ENCODE assay signal across 13 cellular contexts in the genomic region with DNA sequence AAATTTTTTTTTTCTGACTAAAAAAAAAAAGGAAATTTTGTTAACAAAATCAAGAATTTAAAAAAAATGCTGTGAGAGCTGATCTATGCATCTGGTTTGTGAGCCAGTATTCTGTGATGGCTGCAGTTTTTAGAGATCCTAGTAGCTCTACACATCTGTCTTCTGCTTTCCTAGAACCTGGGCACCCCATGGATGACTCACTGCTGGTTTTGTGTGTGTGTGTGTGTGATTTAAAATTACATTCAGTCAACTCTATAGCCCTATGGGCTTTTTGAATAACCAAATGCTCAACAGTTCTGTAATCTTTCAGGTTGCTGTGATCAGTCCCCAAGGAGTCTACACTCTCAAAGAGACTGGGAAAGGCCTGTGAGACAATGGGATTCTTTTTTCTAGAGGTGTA. TPM values are rescaled to one million over a fixed set of nuclear protein-coding genes. Genes with fewer than 3 reads are reported as not detected.
A peak's percentile ranks its signal among the peaks of the same experiment; 100 is the strongest.
DNase-seq lines count a peak whose midpoint lies in the region; ATAC-seq and TF ChIP-seq lines count a peak whose summit lies in the region.
"Had no signal": no experiment of that assay in that cellular context is flagged by ENCODE, and none has a peak within 500 bp of the region (broad histone marks: within the 10 kb centered on the region; RNA-seq: fewer than 3 reads in every experiment).

No MANE protein-coding gene starts in this region.

- no peak overlapping the region for H3K27ac ChIP-seq in CD8-positive, alpha-beta T cell (ENCODE audit: low read depth, low read length)
- no peak overlapping the region for H3K27ac ChIP-seq in brain microvascular endothelial cell
- H3K27ac ChIP-seq: BLaER1 treated with 17β-estradiol and CSF1 and Interleukin-3, amounts not matched to agents 10 nM and 100 nM; left lung had no signal

- no peaks in the 10 kb centered on the region for H3K9me3 Mint-ChIP-seq in CD8-positive, alpha-beta T cell
- no peaks in the 10 kb centered on the region for H3K9me3 Mint-ChIP-seq in osteocyte (ENCODE audit: unreplicated experiment)

- no peak for DNase-seq in CD8-positive, alpha-beta T cell
- DNase-seq in MV-4-11 (lab: John Stamatoyannopoulos, UW) (peak; percentile 41), osteocyte (ENCODE audit: extremely low spot score, unreplicated experiment) (peak; percentile 7), Kasumi-1 (lab: John Stamatoyannopoulos, UW) (no peak), brain microvascular endothelial cell (no peak), DMS153 treated with DMSO at 0.1 percent for 48 hours (lab: John Stamatoyannopoulos, UW; ENCODE audit: unreplicated experiment) (no peak)
- peak; percentile 55 for DNase-seq in activated naive CD4-positive, alpha-beta T cell treated with anti-CD3 and anti-CD28 coated beads, Interleukin-2, amount 50 U/mL, for 16 hours
- DNase-seq: amygdala; effector CD4-positive, alpha-beta T cell; left lung had no signal

- H3K27ac Mint-ChIP-seq in CD8-positive, alpha-beta T cell: peak overlapping the region; percentile 98
- no peak overlapping the region for H3K27ac Mint-ChIP-seq in osteocyte (ENCODE audit: unreplicated experiment)

- in situ Hi-C loops in brain microvascular endothelial cell (cut with HindIII; ENCODE audit: low pct_ligation_motif_present, low sequenced_read_pairs): no loop called here

- no peaks in the 10 kb centered on the region for H3K27me3 ChIP-seq in CD8-positive, alpha-beta T cell (ENCODE audit: insufficient read depth, low read length)
- H3K27me3 ChIP-seq in brain microvascular endothelial cell (replicated peaks): no peaks in the 10 kb centered on the region
- H3K27me3 ChIP-seq: left lung had no signal

- no peak overlapping the region for H3K4me3 ChIP-seq in CD8-positive, alpha-beta T cell (ENCODE audit: low read depth, low read length)
- no peak overlapping the region for H3K4me3 ChIP-seq in brain microvascular endothelial cell (ENCODE audit: low read depth, low read length)
- H3K4me3 ChIP-seq: BLaER1 treated with 17β-estradiol and CSF1 and Interleukin-3, amounts not matched to agents 10 nM and 100 nM; left lung; skin epidermis had no signal

- ATAC-seq in CD8-positive, alpha-beta T cell: no peak
- no peak for ATAC-seq in GM19452 (IDR thresholded peaks at IDR 0.05; ENCODE audit: unreplicated experiment)
- ATAC-seq: left lung had no signal

- H3K4me3 Mint-ChIP-seq in CD8-positive, alpha-beta T cell: peak overlapping the region; percentile 94
- H3K4me3 Mint-ChIP-seq in osteocyte (ENCODE audit: unreplicated experiment): no peak overlapping the region

- H3K36me3 ChIP-seq in CD8-positive, alpha-beta T cell (ENCODE audit: insufficient read depth, low read length): no peaks in the 10 kb centered on the region
- H3K36me3 ChIP-seq in brain microvascular endothelial cell (replicated peaks): peaks cover 6% of the 10 kb centered on the region
- H3K36me3 ChIP-seq: BLaER1 treated with 17β-estradiol and CSF1 and Interleukin-3, amounts not matched to agents 10 nM and 100 nM had no signal

- CTCF ChIA-PET in CD8-positive, alpha-beta T cell (lab: Charles Lee): interaction anchor here (1.1 to 1.5 kb wide), 2 partner anchors 20 to 226 kb away, joined by 3 read pairs; no protein-coding TSS in a partner anchor

- TF ChIP-seq CTCF in CD8-positive, alpha-beta T cell (IDR thresholded peaks at IDR 0.05): no peak
- TF ChIP-seq CTCF in osteocyte (IDR thresholded peaks at IDR 0.05): no peak
- TF ChIP-seq CTCF in brain microvascular endothelial cell (IDR thresholded peaks at IDR 0.05; ENCODE audit: low read depth, low read length, missing control alignments): no peak

- POLR2A ChIA-PET in CD8-positive, alpha-beta T cell (lab: Charles Lee): interaction anchor here (0.6 to 2.3 kb wide), 5 partner anchors 8 to 52 kb away, joined by 3 to 8 read pairs (median 4); a partner anchor contains a TSS

- intact Hi-C loops in CD8-positive, alpha-beta T cell (cut with DNase I, micrococcal nuclease): loop anchor here in 1 of 2 experiments (5.0 kb wide), 1 partner anchor 232 kb away; no protein-coding TSS in a partner anchor

- peaks cover 74% of the 10 kb centered on the region for H3K4me1 Mint-ChIP-seq in CD8-positive, alpha-beta T cell (ENCODE audit: low read depth)
- peaks cover 24% of the 10 kb centered on the region for H3K4me1 Mint-ChIP-seq in osteocyte (ENCODE audit: unreplicated experiment)

- H3K4me1 ChIP-seq in CD8-positive, alpha-beta T cell (ENCODE audit: insufficient read depth, low read length): peaks cover 58% of the 10 kb centered on the region

- H3K9me3 ChIP-seq in CD8-positive, alpha-beta T cell (ENCODE audit: low read length): no peaks in the 10 kb centered on the region
- H3K9me3 ChIP-seq: left lung had no signal

- peaks cover 73% of the 10 kb centered on the region for H3K36me3 Mint-ChIP-seq in CD8-positive, alpha-beta T cell
- peaks cover 14% of the 10 kb centered on the region for H3K36me3 Mint-ChIP-seq in osteocyte (ENCODE audit: unreplicated experiment)

- H3K27me3 Mint-ChIP-seq in CD8-positive, alpha-beta T cell (ENCODE audit: low read depth): no peaks in the 10 kb centered on the region
- H3K27me3 Mint-ChIP-seq in osteocyte (ENCODE audit: unreplicated experiment): no peaks in the 10 kb centered on the region

RNA-seq across cellular contexts. Expression of a gene that starts 2.5 kb away (rescaled TPM):
- 10 to 100 TPM; 38.5 to 58.2 TPM for total RNA-seq in CD8-positive, alpha-beta T cell
- 53.3 and 69.5 TPM in 2 replicates for total RNA-seq in osteocyte

RNA-seq across cellular contexts. Expression of a gene that starts 31.7 kb away (rescaled TPM):
- 10 to 100 TPM; 47.3 to 48.5 TPM for total RNA-seq in CD8-positive, alpha-beta T cell
- total RNA-seq in osteocyte: 194 and 212 TPM in 2 replicates

RNA-seq across cellular contexts. Expression of a gene that starts 52.0 kb away (rescaled TPM):
- 10 to 100 TPM; 51.9 to 54.7 TPM for total RNA-seq in CD8-positive, alpha-beta T cell
- 84.7 and 86.8 TPM in 2 replicates for total RNA-seq in osteocyte

Comparison
In these comparisons a context has a peak if more than half of its experiments do, and no peak if none do; other contexts are left out.
1. DNase-seq: peak in MV-4-11 (single experiment), activated naive CD4-positive, alpha-beta T cell treated with anti-CD3 and anti-CD28 coated beads, Interleukin-2, amount 50 U/mL, for 16 hours (single experiment) and osteocyte (single experiment); none in CD8-positive, alpha-beta T cell (0 of 7), Kasumi-1 (0 of 2), brain microvascular endothelial cell (single experiment) and DMS153 treated with DMSO at 0.1 percent for 48 hours (single experiment).